In the genomic region with DNA sequence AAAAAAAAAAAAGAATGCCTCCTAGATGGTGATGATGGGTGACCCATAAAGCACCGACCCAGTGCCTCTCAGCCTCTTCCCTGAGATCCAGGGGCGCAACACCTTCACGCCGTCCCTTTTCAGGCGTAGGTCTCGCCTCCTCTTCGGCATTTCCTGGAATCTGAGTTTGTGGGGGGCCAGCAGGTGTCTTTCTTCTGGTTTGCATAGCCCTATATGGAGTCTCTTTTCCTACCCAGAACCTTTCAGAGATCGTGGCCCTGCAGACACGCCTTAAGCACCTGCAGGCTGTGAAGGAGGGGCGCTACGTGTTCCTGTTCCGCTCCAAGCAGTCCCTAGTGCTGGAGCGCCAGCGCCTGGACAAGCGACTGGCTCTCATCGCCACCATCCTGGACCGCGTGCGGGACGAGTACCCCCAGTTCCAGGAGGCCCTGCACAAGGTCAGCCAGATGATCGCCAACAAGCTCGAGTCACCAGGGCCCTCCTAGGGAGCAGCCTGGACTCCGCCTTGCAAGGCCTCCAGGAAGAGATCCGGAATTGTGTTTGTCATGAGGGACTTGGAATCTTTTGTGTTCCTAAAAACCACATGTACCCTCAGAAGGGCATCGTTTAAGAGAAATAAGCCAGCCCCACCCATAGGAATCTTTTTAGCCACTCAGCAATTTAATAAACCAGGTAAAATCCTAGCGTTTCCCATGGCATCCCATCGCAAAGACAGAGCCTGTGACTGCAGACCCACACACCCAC, we compare ENCODE assay signal across 17 cellular contexts. TPM values are rescaled to one million over a fixed set of nuclear protein-coding genes. Genes with fewer than 3 reads are reported as not detected.
DNase-seq lines count a peak whose midpoint lies in the region; ATAC-seq and TF ChIP-seq lines count a peak whose summit lies in the region.
"Had no signal": no experiment of that assay in that cellular context is flagged by ENCODE, and none has a peak within 500 bp of the region (broad histone marks: within the 10 kb centered on the region; RNA-seq: fewer than 3 reads in every experiment).

No MANE protein-coding gene starts in this region.

- H3K4me1 Mint-ChIP-seq in activated CD4-positive, alpha-beta T cell treated with anti-CD3 and anti-CD28 coated beads, Interleukin-2, amount 10 ng/mL, durations not matched to agents 24 days and 14 days, result peaks cover 24% of the 10 kb centered on the region
- H3K4me1 Mint-ChIP-seq in H9 (peaks cover 16 to 27% of the 10 kb centered on the region in 2 experiments), neural progenitor cell (peaks cover 36% of the 10 kb centered on the region), CD14-positive monocyte (peaks cover 41% of the 10 kb centered on the region)
- peaks cover 16 to 20% of the 10 kb centered on the region in 2 donors for H3K4me1 Mint-ChIP-seq in effector memory CD8-positive, alpha-beta T cell (ENCODE audit: low read depth in 2 of 2)

- H3K56ac ChIP-seq in H9 (ENCODE audit: insufficient read length, low read depth, low read length), result no peak overlapping the region

- H3K23me2 ChIP-seq in H9 (ENCODE audit: insufficient read length, low read depth, low read length, poor library complexity, severe bottlenecking), result peaks cover 8% of the 10 kb centered on the region

- H3K36me3 Mint-ChIP-seq in activated CD4-positive, alpha-beta T cell treated with anti-CD3 and anti-CD28 coated beads, Interleukin-2, amount 10 ng/mL, durations not matched to agents 24 days and 14 days (ENCODE audit: low read depth), result no peaks in the 10 kb centered on the region
- no peaks in the 10 kb centered on the region; a peak in 2 of 7 replicates for H3K36me3 Mint-ChIP-seq in H9 (ENCODE audit: insufficient read depth in 1 of 3, low read depth in 3 of 3)
- H3K36me3 Mint-ChIP-seq in effector memory CD8-positive, alpha-beta T cell (ENCODE audit: insufficient read depth), result peaks cover 12% of the 10 kb centered on the region
- no peaks in the 10 kb centered on the region for H3K36me3 Mint-ChIP-seq in neural progenitor cell
- H3K36me3 Mint-ChIP-seq in CD14-positive monocyte, result peaks cover 1 to 9% of the 10 kb centered on the region in 2 donors
- H3K36me3 Mint-ChIP-seq: activated naive CD8-positive, alpha-beta T cell had no signal

- no peak overlapping the region for H4K5ac ChIP-seq in H9 (ENCODE audit: insufficient read length, low read depth, low read length)

- H3K4me2 ChIP-seq in H9 (ENCODE audit: insufficient read depth, insufficient read length, low read length) (no peak overlapping the region), neural progenitor cell (no peak overlapping the region)

- H2BK5ac ChIP-seq in H9 (ENCODE audit: insufficient read length, low read length), result no peak overlapping the region

- H3K9me3 Mint-ChIP-seq in activated CD4-positive, alpha-beta T cell treated with anti-CD3 and anti-CD28 coated beads, Interleukin-2, amount 10 ng/mL, durations not matched to agents 24 days and 14 days, result no peaks in the 10 kb centered on the region
- no peaks in the 10 kb centered on the region for H3K9me3 Mint-ChIP-seq in H9
- no peaks in the 10 kb centered on the region for H3K9me3 Mint-ChIP-seq in effector memory CD8-positive, alpha-beta T cell
- no peaks in the 10 kb centered on the region for H3K9me3 Mint-ChIP-seq in neural progenitor cell
- peaks cover 0 to 2% (median 0%) of the 10 kb centered on the region in 7 donors for H3K9me3 Mint-ChIP-seq in CD14-positive monocyte

- no peak overlapping the region for H3K23ac ChIP-seq in H9 (ENCODE audit: insufficient read length, low read depth, low read length)

- no peak for ATAC-seq in effector memory CD8-positive, alpha-beta T cell (replicated peaks)
- ATAC-seq: activated CD8-positive, alpha-beta T cell treated with anti-CD3 and anti-CD28 coated beads, Interleukin-2, amount 10 ng/mL, durations not matched to agents 7 days and 5 days; left colon; T-helper 17 cell had no signal

- no peaks in the 10 kb centered on the region for H3K9me3 ChIP-seq in H9 (ENCODE audit: control insufficient read depth, low read depth, low read length)
- H3K9me3 ChIP-seq in neural progenitor cell (ENCODE audit: low read depth), result no peaks in the 10 kb centered on the region
- H3K9me3 ChIP-seq: Peyer's patch had no signal

- no peaks in the 10 kb centered on the region for H3K36me3 ChIP-seq in neural progenitor cell
- H3K36me3 ChIP-seq: Peyer's patch had no signal

- peaks cover 8% of the 10 kb centered on the region for H3K27me3 Mint-ChIP-seq in activated CD4-positive, alpha-beta T cell treated with anti-CD3 and anti-CD28 coated beads, Interleukin-2, amount 10 ng/mL, durations not matched to agents 24 days and 14 days
- H3K27me3 Mint-ChIP-seq in H9 (ENCODE audit: low read depth), result peaks cover 14% of the 10 kb centered on the region
- H3K27me3 Mint-ChIP-seq in effector memory CD8-positive, alpha-beta T cell, result peaks cover 0 to 29% of the 10 kb centered on the region in 2 donors
- H3K27me3 Mint-ChIP-seq in neural progenitor cell (ENCODE audit: insufficient read depth, low read depth), result peaks cover 20% of the 10 kb centered on the region
- peaks cover 1 to 4% (median 4%) of the 10 kb centered on the region in 3 donors for H3K27me3 Mint-ChIP-seq in CD14-positive monocyte (ENCODE audit: low read depth in 3 of 3)
- H3K27me3 Mint-ChIP-seq: activated naive CD8-positive, alpha-beta T cell; B cell; T-helper 17 cell had no signal

- H3K14ac ChIP-seq in H9 (ENCODE audit: insufficient read depth, low read length), result no peak overlapping the region

- intact Hi-C loops in activated CD4-positive, alpha-beta T cell treated with anti-CD3 and anti-CD28 coated beads, Interleukin-2, amount 10 ng/mL, durations not matched to agents 24 days and 14 days (cut with micrococcal nuclease), result loop anchor here (2.0 kb wide), 1 partner anchor 155 kb away; no protein-coding TSS in a partner anchor
- intact Hi-C loops in CD14-positive monocyte (cut with micrococcal nuclease), result loop anchor here (2.0 to 5.0 kb wide), 2 partner anchors 47 to 163 kb away; a partner anchor contains a TSS

- H2BK120ac ChIP-seq in H9 (ENCODE audit: low read depth, low read length, poor library complexity, severe bottlenecking), result no peak overlapping the region

- no peak overlapping the region for H2BK15ac ChIP-seq in H9 (ENCODE audit: low read depth, low read length)

- H3K4me3 ChIP-seq in neural progenitor cell, result no peak overlapping the region
- H3K4me3 ChIP-seq: Peyer's patch had no signal

- no peak for DNase-seq in activated CD4-positive, alpha-beta T cell treated with anti-CD3 and anti-CD28 coated beads, Interleukin-2, amount 10 ng/mL, durations not matched to agents 24 days and 14 days
- no peak for DNase-seq in activated CD4-positive, alpha-beta T cell treated with anti-CD3 and anti-CD28 coated beads for 4 hours
- DNase-seq in H9, result peak; percentile 37
- no peak for DNase-seq in effector memory CD8-positive, alpha-beta T cell
- no peak for DNase-seq in neural progenitor cell (ENCODE audit: low spot score)
- no peak for DNase-seq in CD14-positive monocyte (ENCODE audit: low spot score)
- no peak for DNase-seq in activated CD8-positive, alpha-beta memory T cell treated with anti-CD3 and anti-CD28 coated beads, Interleukin-2, amount 50 U/mL, for 48 hours
- no peak for DNase-seq in GM20000 (ENCODE audit: low spot score)
- DNase-seq: 8988T; activated CD8-positive, alpha-beta T cell treated with anti-CD3 and anti-CD28 coated beads, Interleukin-2, amount 10 ng/mL, durations not matched to agents 7 days and 5 days; left colon; NCI-H187; NCI-H226; Peyer's patch; T-helper 17 cell had no signal

- H2AK5ac ChIP-seq in H9 (ENCODE audit: insufficient read length, low read length), result no peak overlapping the region

- no peak overlapping the region for H3K27ac Mint-ChIP-seq in activated CD4-positive, alpha-beta T cell treated with anti-CD3 and anti-CD28 coated beads, Interleukin-2, amount 10 ng/mL, durations not matched to agents 24 days and 14 days
- H3K27ac Mint-ChIP-seq in H9, result no peak overlapping the region
- no peak overlapping the region for H3K27ac Mint-ChIP-seq in effector memory CD8-positive, alpha-beta T cell
- H3K27ac Mint-ChIP-seq in neural progenitor cell, result peak overlapping the region; percentile 33
- no peak overlapping the region for H3K27ac Mint-ChIP-seq in CD14-positive monocyte
- H3K27ac Mint-ChIP-seq: activated CD8-positive, alpha-beta T cell treated with anti-CD3 and anti-CD28 coated beads, Interleukin-2, amount 10 ng/mL, durations not matched to agents 7 days and 5 days; B cell had no signal

- TF ChIP-seq CTCF in H9 (conservative IDR thresholded peaks at IDR 0.05), result no peak
- TF ChIP-seq CTCF in neural progenitor cell (IDR thresholded peaks at IDR 0.05), result no peak
- TF ChIP-seq CTCF in CD14-positive monocyte (IDR thresholded peaks at IDR 0.05), result no peak
- no peak for TF ChIP-seq CTCF in GM20000 (IDR thresholded peaks at IDR 0.05; ENCODE audit: extremely low read depth, missing control alignments)

- H2AFZ ChIP-seq in H9 (ENCODE audit: low read length) (no peak overlapping the region), neural progenitor cell (replicated peaks) (no peak overlapping the region)

- H3K9ac ChIP-seq in H9 (ENCODE audit: extremely low read depth, insufficient read length, low read length) (no peak overlapping the region), neural progenitor cell (no peak overlapping the region)

- H3K27me3 ChIP-seq in H9 (ENCODE audit: insufficient read depth, low read length) (no peaks in the 10 kb centered on the region; the same call in 1 of the 2 replicates), neural progenitor cell (peaks cover 14% of the 10 kb centered on the region)
- H3K27me3 ChIP-seq: Peyer's patch had no signal

- no peak overlapping the region for H2BK12ac ChIP-seq in H9 (ENCODE audit: insufficient read length, low read depth, low read length)

- H3K4me1 ChIP-seq in H9 (ENCODE audit: insufficient read depth, low read length), result peaks cover 5% of the 10 kb centered on the region; the same call in 1 of the 2 replicates
- peaks cover 10% of the 10 kb centered on the region for H3K4me1 ChIP-seq in neural progenitor cell

- H4K91ac ChIP-seq in H9 (ENCODE audit: insufficient read length, low read depth, low read length), result no peak overlapping the region

- no peak overlapping the region for H3K27ac ChIP-seq in H9 (ENCODE audit: insufficient read length, low read depth, low read length)
- H3K27ac ChIP-seq in neural progenitor cell, result no peak overlapping the region
- H3K27ac ChIP-seq: Peyer's patch had no signal

- no peak overlapping the region for H3K4ac ChIP-seq in H9 (ENCODE audit: low read depth, low read length)

- H3F3A ChIP-seq in neural progenitor cell (ENCODE audit: low read depth), result no peaks in the 10 kb centered on the region

- H3K79me2 ChIP-seq in H9 (ENCODE audit: insufficient read depth, low read length) (no peaks in the 10 kb centered on the region), neural progenitor cell (ENCODE audit: low read depth) (no peaks in the 10 kb centered on the region)

- H3K4me3 Mint-ChIP-seq in activated CD4-positive, alpha-beta T cell treated with anti-CD3 and anti-CD28 coated beads, Interleukin-2, amount 10 ng/mL, durations not matched to agents 24 days and 14 days, result peak overlapping the region; percentile 26
- H3K4me3 Mint-ChIP-seq in H9 (no peak overlapping the region), neural progenitor cell (peak overlapping the region; percentile 62), CD14-positive monocyte (peak overlapping the region in 1 of 2 donors; percentile 34)
- peak overlapping the region; percentile 5 to 88 for H3K4me3 Mint-ChIP-seq in effector memory CD8-positive, alpha-beta T cell
- H3K4me3 Mint-ChIP-seq: T-helper 17 cell had no signal

- no peak overlapping the region for H3T11ph ChIP-seq in H9 (ENCODE audit: low read length)

- H4K20me1 ChIP-seq in H9 (ENCODE audit: control insufficient read depth, insufficient read depth, insufficient read length) (no peaks in the 10 kb centered on the region), neural progenitor cell (ENCODE audit: low read depth) (no peaks in the 10 kb centered on the region)

- no peaks in the 10 kb centered on the region for H3K79me1 ChIP-seq in H9 (ENCODE audit: insufficient read depth, low read depth, low read length, poor library complexity, severe bottlenecking)

- no peak overlapping the region for H2BK20ac ChIP-seq in H9 (ENCODE audit: low read depth, low read length, poor library complexity, severe bottlenecking)

- H4K8ac ChIP-seq in H9 (replicated peaks; ENCODE audit: insufficient read length, low read depth, low read length), result no peak overlapping the region

- H3K18ac ChIP-seq in H9 (ENCODE audit: insufficient read length, low read depth, low read length), result no peak overlapping the region

- no CpG with 5 or more reads among the region's 27 CpGs for WGBS in H9 (ENCODE audit: extremely low coverage, insufficient read length, low lambda C conversion rate)

RNA-seq across cellular contexts. Expression of a gene that starts 1.9 kb away (rescaled TPM):
- 17.9 and 20.7 TPM in 2 replicates for total RNA-seq in activated CD4-positive, alpha-beta T cell treated with anti-CD3 and anti-CD28 coated beads, Interleukin-2, amount 10 ng/mL, durations not matched to agents 24 days and 14 days
- total RNA-seq in H9 (2021) (28.9 and 30.3 TPM in 2 replicates), neural progenitor cell (ENCODE audit: low replicate concordance) (15.2 and 78.3 TPM in 2 replicates)
- 100 to 1,000 TPM; 120 to 140 TPM for polyA plus RNA-seq in CD14-positive monocyte

RNA-seq across cellular contexts. Expression of a gene that starts 47.5 kb away (rescaled TPM):
- 190 and 192 TPM in 2 replicates for total RNA-seq in activated CD4-positive, alpha-beta T cell treated with anti-CD3 and anti-CD28 coated beads, Interleukin-2, amount 10 ng/mL, durations not matched to agents 24 days and 14 days
- total RNA-seq in H9 (2021) (162 and 168 TPM in 2 replicates), neural progenitor cell (ENCODE audit: low replicate concordance) (89.3 and 102 TPM in 2 replicates)
- 100 to 1,000 TPM; 101 to 106 TPM for polyA plus RNA-seq in CD14-positive monocyte

Comparison
In these comparisons a context has a peak if more than half of its experiments do, and no peak if none do; other contexts are left out.
1. H3K4me3 Mint-ChIP-seq: peak in activated CD4-positive, alpha-beta T cell treated with anti-CD3 and anti-CD28 coated beads, Interleukin-2, amount 10 ng/mL, durations not matched to agents 24 days and 14 days (single experiment), effector memory CD8-positive, alpha-beta T cell (2 of 2) and neural progenitor cell (single experiment); none in H9 (0 of 2).